In the genomic region with DNA sequence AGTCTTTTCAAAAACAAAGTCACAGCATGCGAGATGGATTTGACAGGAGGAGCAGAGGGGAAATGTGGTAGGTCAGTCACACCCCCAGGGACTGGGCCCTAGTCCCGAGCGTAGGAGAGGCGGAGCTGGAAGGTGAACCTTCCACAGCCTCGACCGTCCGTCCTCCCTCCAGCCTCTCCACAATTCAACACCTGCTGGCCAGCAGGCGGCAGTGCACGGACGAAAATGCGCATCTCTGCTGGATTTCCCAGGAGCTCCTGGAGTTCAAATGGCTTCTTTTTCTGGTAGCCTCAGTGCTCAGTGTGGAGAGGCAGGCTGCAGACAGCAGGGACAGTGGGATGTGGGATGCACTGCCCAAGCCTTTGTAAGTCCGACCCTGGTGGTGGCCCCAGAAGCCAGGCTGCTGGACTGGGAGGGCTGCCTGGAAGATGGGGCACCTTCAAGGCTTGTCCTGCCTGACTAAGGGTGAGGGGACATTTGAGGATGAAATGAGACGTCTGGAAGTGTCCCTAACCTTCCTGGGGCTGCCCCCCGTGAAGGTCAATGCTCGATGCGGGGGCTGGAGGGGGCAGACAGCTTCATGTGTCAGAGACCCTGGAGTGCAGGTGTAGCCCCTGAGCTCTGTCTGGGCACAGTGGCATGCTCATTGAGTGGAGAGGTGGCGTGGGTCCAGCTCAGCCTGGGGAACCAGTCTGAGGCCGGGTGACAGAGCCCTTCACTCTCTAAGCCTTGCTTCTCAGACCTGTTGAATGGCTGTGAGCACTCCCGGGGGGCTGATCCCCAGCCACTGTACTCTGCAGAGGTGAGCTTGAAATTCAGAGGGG, we compare ENCODE assay signal across 3 cellular contexts.
TF ChIP-seq lines count a peak whose summit lies in the region.

No MANE protein-coding gene starts in this region.

TF ChIP-seq in IMR-90, 13 proteins besides CTCF, POLR2A, EP300 and RAD21:
- no peak for TF ChIP-seq MAFK (IDR thresholded peaks at IDR 0.05; ENCODE audit: low read depth, low read length)
- TF ChIP-seq SMC3 (IDR thresholded peaks at IDR 0.05; ENCODE audit: low read depth, low read length) = peak; percentile 61

TF ChIP-seq in endothelial cell of umbilical vein, 7 proteins besides CTCF, POLR2A, EP300 and RAD21:
- TF ChIP-seq, protein P1, sequence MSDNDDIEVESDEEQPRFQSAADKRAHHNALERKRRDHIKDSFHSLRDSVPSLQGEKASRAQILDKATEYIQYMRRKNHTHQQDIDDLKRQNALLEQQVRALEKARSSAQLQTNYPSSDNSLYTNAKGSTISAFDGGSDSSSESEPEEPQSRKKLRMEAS (IDR thresholded peaks at IDR 0.05; ENCODE audit: insufficient read depth, insufficient read length) = no peak
- TF ChIP-seq JUN (IDR thresholded peaks at IDR 0.05; ENCODE audit: borderline replicate concordance, insufficient read depth, insufficient read length, low read depth) (no peak), MYC (IDR thresholded peaks at IDR 0.05; ENCODE audit: low read depth, low read length) (no peak), POLR2AphosphoS5 (IDR thresholded peaks at IDR 0.05; ENCODE audit: insufficient read depth, low read depth, low read length) (no peak), FOS (IDR thresholded peaks at IDR 0.05; ENCODE audit: borderline replicate concordance, insufficient read depth, low read length) (no peak), EZH2 (IDR thresholded peaks at IDR 0.05; ENCODE audit: borderline replicate concordance, low read depth, low read length, severe bottlenecking) (no peak)

TF ChIP-seq in neural cell, 6 proteins besides CTCF, POLR2A, EP300 and RAD21:
- TF ChIP-seq REST (IDR thresholded peaks at IDR 0.05; ENCODE audit: borderline replicate concordance) (no peak), SMC3 (conservative IDR thresholded peaks at IDR 0.05; ENCODE audit: poor library complexity) (peak; percentile 66)
